In genomic region chr2:37637122-37637875, GRCh38 we compare ENCODE assay signal across 15 cellular contexts. TPM values are rescaled to one million over a fixed set of nuclear protein-coding genes. Genes with fewer than 3 reads are reported as not detected.
A peak's percentile ranks its signal among the peaks of the same experiment; 100 is the strongest.
DNase-seq lines count a peak whose midpoint lies in the region; ATAC-seq and TF ChIP-seq lines count a peak whose summit lies in the region.
"Had no signal": no experiment of that assay in that cellular context is flagged by ENCODE, and none has a peak within 500 bp of the region (broad histone marks: within the 10 kb centered on the region; RNA-seq: fewer than 3 reads in every experiment).

No MANE protein-coding gene starts in this region.

- H3K4me1 Mint-ChIP-seq in memory B cell, result peaks cover 50% of the 10 kb centered on the region
- H3K4me1 Mint-ChIP-seq in T-helper 2 cell treated with Interferon-gamma antibody and Interleukin-4, amounts not matched to agents 5 μg/mL and 100 μg/mL, for 36 hours (ENCODE audit: low read depth), result peaks cover 26% of the 10 kb centered on the region

- no peak for ATAC-seq in HCT116
- ATAC-seq in memory B cell (ENCODE audit: low read depth), result no peak
- ATAC-seq: heart right ventricle, lower lobe of right lung had no signal

- peaks cover 13% of the 10 kb centered on the region for H3K36me3 Mint-ChIP-seq in memory B cell
- peaks cover 12% of the 10 kb centered on the region for H3K36me3 Mint-ChIP-seq in T-helper 2 cell treated with Interferon-gamma antibody and Interleukin-4, amounts not matched to agents 5 μg/mL and 100 μg/mL, for 36 hours (ENCODE audit: low read depth)

- intact Hi-C loops in HCT116 (cut with micrococcal nuclease), result no loop called here

- peak; percentile 36 for TF ChIP-seq RAD21 in HCT116 (IDR thresholded peaks at IDR 0.05; ENCODE audit: low read depth)

- H3K36me3 ChIP-seq in HCT116 (ENCODE audit: control insufficient read depth in 1 of 2, insufficient read depth in 2 of 2, low read length in 2 of 2), result peaks cover 0 to 4% of the 10 kb centered on the region in 2 experiments; a peak in 1 of 4 replicates
- H3K36me3 ChIP-seq: lower lobe of right lung, prostate gland, stomach had no signal

- no peak overlapping the region for H3K27ac ChIP-seq in HCT116 (ENCODE audit: low read depth, low read length)
- H3K27ac ChIP-seq: lower lobe of right lung, prostate gland had no signal

- no peaks in the 10 kb centered on the region for H3K9me3 ChIP-seq in HCT116 (ENCODE audit: control insufficient read depth in 1 of 2, insufficient read depth in 1 of 2, low read depth in 1 of 2, low read length in 2 of 2)
- H3K9me3 ChIP-seq: heart right ventricle, lower lobe of right lung, prostate gland, stomach had no signal

- H4K20me1 ChIP-seq in HCT116 (ENCODE audit: insufficient read depth), result no peaks in the 10 kb centered on the region

- no peak overlapping the region for H2AFZ ChIP-seq in HCT116 (ENCODE audit: low read depth, low read length, poor library complexity, severe bottlenecking)

- TF ChIP-seq POLR2A in HCT116 (IDR thresholded peaks at IDR 0.05; ENCODE audit: borderline replicate concordance, extremely low read depth, insufficient read depth, insufficient read length), result no peak

- RAD21 ChIA-PET in HCT116 (lab: Charles Lee; ENCODE audit: low non-redundant PET in 1 of 2, low total read pairs in 2 of 2, uncharacterized antibody in 2 of 2, unreplicated experiment in 2 of 2), result no interaction called here

- H3K9me2 ChIP-seq in HCT116 (ENCODE audit: insufficient read depth), result no peaks in the 10 kb centered on the region

- TF ChIP-seq CTCF in HCT116 (IDR thresholded peaks at IDR 0.05 in 2 of 3, conservative IDR thresholded peaks at IDR 0.05 in 1 of 3; ENCODE audit: borderline replicate concordance in 1 of 3, insufficient read depth in 1 of 3, low read depth in 2 of 3, low read length in 2 of 3), result no peak

- no peak overlapping the region for H3K4me3 ChIP-seq in HCT116 (replicated peaks in 1 of 2; ENCODE audit: low read depth in 1 of 2, low read length in 2 of 2)
- H3K4me3 ChIP-seq: heart right ventricle, lower lobe of right lung, prostate gland, stomach had no signal

- H3K27ac Mint-ChIP-seq in memory B cell, result peak overlapping the region; percentile 92
- H3K27ac Mint-ChIP-seq in T-helper 2 cell treated with Interferon-gamma antibody and Interleukin-4, amounts not matched to agents 5 μg/mL and 100 μg/mL, for 36 hours, result no peak overlapping the region

- BruUV-seq in HCT116 (replicated peaks; lab: Mats Ljungman, UMichigan), result no TSS peak

- no peaks in the 10 kb centered on the region for H3K27me3 Mint-ChIP-seq in memory B cell
- H3K27me3 Mint-ChIP-seq in T-helper 2 cell treated with Interferon-gamma antibody and Interleukin-4, amounts not matched to agents 5 μg/mL and 100 μg/mL, for 36 hours (ENCODE audit: low read depth), result no peaks in the 10 kb centered on the region

- H3K4me3 Mint-ChIP-seq in memory B cell, result no peak overlapping the region
- H3K4me3 Mint-ChIP-seq in T-helper 2 cell treated with Interferon-gamma antibody and Interleukin-4, amounts not matched to agents 5 μg/mL and 100 μg/mL, for 36 hours, result no peak overlapping the region

- no peaks in the 10 kb centered on the region for H3K27me3 ChIP-seq in HCT116 (ENCODE audit: insufficient read depth, low read length)
- H3K27me3 ChIP-seq: heart right ventricle, stomach had no signal

- DNase-seq in CD1c-positive myeloid dendritic cell (ENCODE audit: extremely low spot score) (peak; percentile 64), HCT116 (ENCODE audit: low read depth, low spot score) (no peak), SW480 (ENCODE audit: low spot score) (peak; percentile 17), memory B cell (ENCODE audit: low spot score in 2 of 2) (no peak), NCI-H524 (lab: John Stamatoyannopoulos, UW) (no peak), DMS79 (lab: John Stamatoyannopoulos, UW) (no peak)
- no peak for DNase-seq in T-helper 2 cell treated with Interferon-gamma antibody and Interleukin-4, amounts not matched to agents 5 μg/mL and 100 μg/mL, for 36 hours (ENCODE audit: low spot score)
- DNase-seq: aorta, DND-41, heart right ventricle, lower lobe of right lung, NCI-H524 treated with DMSO at 0.1 percent for 48 hours, stomach, T-helper 9 cell had no signal

- no peaks in the 10 kb centered on the region for H3K79me2 ChIP-seq in HCT116 (ENCODE audit: insufficient read depth, low read length)

- H3K9me3 Mint-ChIP-seq in memory B cell, result no peaks in the 10 kb centered on the region
- no peaks in the 10 kb centered on the region for H3K9me3 Mint-ChIP-seq in T-helper 2 cell treated with Interferon-gamma antibody and Interleukin-4, amounts not matched to agents 5 μg/mL and 100 μg/mL, for 36 hours

- CTCF ChIA-PET in HCT116 (lab: Charles Lee), result no interaction called here

- H3K9ac ChIP-seq in HCT116 (ENCODE audit: low read length), result no peak overlapping the region

- no peaks in the 10 kb centered on the region for H3K4me1 ChIP-seq in HCT116 (ENCODE audit: control insufficient read depth in 1 of 2, insufficient read depth in 2 of 2, low read length in 2 of 2)
- H3K4me1 ChIP-seq: prostate gland had no signal

- POLR2A ChIA-PET in HCT116 (lab: Charles Lee), result no interaction called here

- no peak overlapping the region for H3K4me2 ChIP-seq in HCT116 (ENCODE audit: low read length)

TF ChIP-seq in HCT116, 20 proteins besides CTCF, POLR2A, EP300 and RAD21:
- TF ChIP-seq EZH2phosphoT487 (IDR thresholded peaks at IDR 0.05; ENCODE audit: borderline replicate concordance) (no peak), POLR2AphosphoS5 (IDR thresholded peaks at IDR 0.05; ENCODE audit: low read depth, low read length) (no peak)

RNA-seq across cellular contexts. Expression of gene CDC42EP3, which starts 34.1 kb away (rescaled TPM):
- 38.2 TPM for total RNA-seq in HCT116 (2021; ENCODE audit: unreplicated experiment)
- polyA plus RNA-seq in HCT116 (2012), result 16.6 and 25.8 TPM in 2 replicates

Comparison
In these comparisons a context has a peak if more than half of its experiments do, and no peak if none do; other contexts are left out.
1. DNase-seq: peak in CD1c-positive myeloid dendritic cell (single experiment) and SW480 (single experiment); none in HCT116 (single experiment), memory B cell (0 of 2), T-helper 2 cell treated with Interferon-gamma antibody and Interleukin-4, amounts not matched to agents 5 μg/mL and 100 μg/mL, for 36 hours (single experiment), NCI-H524 (0 of 2) and DMS79 (single experiment).